ENCODE assay signal across 1 cellular context in genomic region chr7:47355684-47356083, GRCh38.
TF ChIP-seq lines count a peak whose summit lies in the region.

No MANE protein-coding gene starts in this region.

TF ChIP-seq in SK-N-SH, 30 proteins besides CTCF, POLR2A, EP300 and RAD21 (continued from another document):
- TF ChIP-seq REST (IDR thresholded peaks at IDR 0.05; ENCODE audit: low read depth, low read length) (no peak), PBX3 (IDR thresholded peaks at IDR 0.05) (no peak), TEAD4 (IDR thresholded peaks at IDR 0.05; ENCODE audit: borderline replicate concordance, insufficient read depth) (no peak), GATA2 (CRISPR knock-in tag; IDR thresholded peaks at IDR 0.05) (no peak), RXRA (IDR thresholded peaks at IDR 0.05; ENCODE audit: borderline replicate concordance, low read depth) (no peak), USF2 (IDR thresholded peaks at IDR 0.05; ENCODE audit: borderline replicate concordance, low read depth, low read length) (no peak), CHD2 (IDR thresholded peaks at IDR 0.05; ENCODE audit: low read length, partially characterized antibody) (no peak), IRF3 (IDR thresholded peaks at IDR 0.05; ENCODE audit: low read depth, low read length) (no peak)
TF ChIP-seq in SK-N-SH: peak in this region for 0.
